Comparison of ENCODE assay signal across 11 cellular contexts in genomic region chr18:69978743-69979715, GRCh38. TPM values are rescaled to one million over a fixed set of nuclear protein-coding genes. Genes with fewer than 3 reads are reported as not detected.
DNase-seq lines count a peak whose midpoint lies in the region; ATAC-seq, FAIRE-seq and TF ChIP-seq lines count a peak whose summit lies in the region.
"Had no signal": no experiment of that assay in that cellular context is flagged by ENCODE, and none has a peak within 500 bp of the region (broad histone marks: within the 10 kb centered on the region; RNA-seq: fewer than 3 reads in every experiment).

No MANE protein-coding gene starts in this region.

- H3K4me1 ChIP-seq in pancreas (no peaks in the 10 kb centered on the region), psoas muscle (no peaks in the 10 kb centered on the region)
- H3K4me1 ChIP-seq: suprapubic skin had no signal

- H3K27me3 ChIP-seq in pancreas = no peaks in the 10 kb centered on the region
- H3K27me3 ChIP-seq in psoas muscle (ENCODE audit: insufficient read depth in 3 of 3, low read length in 2 of 3) = no peaks in the 10 kb centered on the region
- H3K27me3 ChIP-seq: suprapubic skin had no signal

- no peak for TF ChIP-seq CTCF in pancreas (IDR thresholded peaks at IDR 0.05)
- TF ChIP-seq CTCF in psoas muscle (IDR thresholded peaks at IDR 0.05) = no peak

- H3K27ac ChIP-seq in pancreas (no peak overlapping the region), psoas muscle (no peak overlapping the region)
- H3K27ac ChIP-seq: suprapubic skin had no signal

- intact Hi-C loops in pancreas (cut with DNase I) = no loop called here
- intact Hi-C loops in psoas muscle (cut with DNase I) = no loop called here

- no peaks in the 10 kb centered on the region for H3K27me3 Mint-ChIP-seq in activated naive CD8-positive, alpha-beta T cell

- H3K4me3 ChIP-seq in pancreas = no peak overlapping the region
- H3K4me3 ChIP-seq in psoas muscle = no peak overlapping the region
- H3K4me3 ChIP-seq: suprapubic skin had no signal

- DNase-seq in pancreas = no peak
- DNase-seq in T1000 (lab: John Stamatoyannopoulos, UW) = no peak
- no peak for DNase-seq in cerebellar cortex (ENCODE audit: low spot score)
- DNase-seq in psoas muscle = no peak
- DNase-seq: NCI-H1694 treated with DMSO at 0.1 percent for 48 hours had no signal

- H3K4me1 Mint-ChIP-seq in activated naive CD8-positive, alpha-beta T cell (ENCODE audit: low read depth) = peaks cover 46% of the 10 kb centered on the region

- peak overlapping the region; percentile 13 for H3K27ac Mint-ChIP-seq in activated naive CD8-positive, alpha-beta T cell

- peak; percentile 68 for ATAC-seq in GM18511 (IDR thresholded peaks at IDR 0.05; ENCODE audit: unreplicated experiment)
- peak; percentile 71 for ATAC-seq in GM21390 (IDR thresholded peaks at IDR 0.05; ENCODE audit: unreplicated experiment)
- ATAC-seq in HG03103 (IDR thresholded peaks at IDR 0.05; ENCODE audit: low read depth, unreplicated experiment) = peak; percentile 67
- no peak for ATAC-seq in pancreas
- no peak for ATAC-seq in psoas muscle

- peaks cover 22% of the 10 kb centered on the region for H3K36me3 Mint-ChIP-seq in activated naive CD8-positive, alpha-beta T cell

- H3K4me3 Mint-ChIP-seq in activated naive CD8-positive, alpha-beta T cell = no peak overlapping the region

- WGBS in pancreas, 2 donors = 88% methylated on average over 13 of the region's 13 CpGs
- 86 to 95% (median 89%) methylated on average over 13 of the region's 13 CpGs for WGBS in psoas muscle, 3 donors

- FAIRE-seq in pancreas (lab: Jason Lieb, UNC) = no peak
- FAIRE-seq: RCC 7860 had no signal

- H3K9me3 Mint-ChIP-seq in activated naive CD8-positive, alpha-beta T cell (ENCODE audit: low read depth) = peaks cover 5% of the 10 kb centered on the region

- H3K36me3 ChIP-seq in pancreas (no peaks in the 10 kb centered on the region), psoas muscle (ENCODE audit: insufficient read depth in 1 of 2, low read depth in 1 of 2) (no peaks in the 10 kb centered on the region)

- H3K9me3 ChIP-seq in pancreas = no peaks in the 10 kb centered on the region
- H3K9me3 ChIP-seq in psoas muscle = no peaks in the 10 kb centered on the region

RNA-seq across cellular contexts. Expression of gene CD226, which starts 31.4 kb away (rescaled TPM):
- 1 to 10 TPM in 1 of 6 donors, under 1 TPM in 5; 0.12 to 1.1 (median 0.49) TPM for total RNA-seq in pancreas
- under 1 TPM; 0.07 to 0.19 TPM for polyA plus RNA-seq in pancreas
- 1 to 10 TPM in 1 of 4 donors, under 1 TPM in 3; 0.24 to 1.8 (median 0.49) TPM for total RNA-seq in psoas muscle
- polyA plus RNA-seq in psoas muscle = under 1 TPM; 0.06 to 0.27 (median 0.08) TPM

Comparison
In these comparisons a context has a peak if more than half of its experiments do, and no peak if none do; other contexts are left out.
1. ATAC-seq: peak in GM18511 (single experiment), GM21390 (single experiment) and HG03103 (single experiment); none in pancreas (0 of 4) and psoas muscle (0 of 4).